In genomic region chr7:8125680-8126444, GRCh38 we compare ENCODE assay signal across 8 cellular contexts.
A peak's percentile ranks its signal among the peaks of the same experiment; 100 is the strongest.
DNase-seq lines count a peak whose midpoint lies in the region; ATAC-seq lines count a peak whose summit lies in the region.

No MANE protein-coding gene starts in this region.

- DNase-seq in activated CD4-positive, CD25-positive, alpha-beta regulatory T cell (lab: John Stamatoyannopoulos, UW), result peak; percentile 33 to 59 (median 52)
- DNase-seq in effector memory CD4-positive, alpha-beta T cell, result peak; percentile 68 to 75 (median 74)
- DNase-seq in stimulated activated CD8-positive, alpha-beta memory T cell treated with anti-CD3 and anti-CD28 coated beads, Interleukin-12 subunit alpha, Interleukin-12 subunit beta, amount 100 ng/mL, for 24 hours (ENCODE audit: extremely low read depth), result peak; percentile 67
- DNase-seq in HK-2 (ENCODE audit: unreplicated experiment) (no peak), amniotic stem cell (lab: John Stamatoyannopoulos, UW) (no peak), SHP77 treated with DMSO at 0.1 percent for 48 hours (lab: John Stamatoyannopoulos, UW) (no peak)

- peaks cover 58% of the 10 kb centered on the region for H3K4me1 ChIP-seq in effector memory CD4-positive, alpha-beta T cell (ENCODE audit: control insufficient read depth, insufficient read depth, low read length, poor library complexity, severe bottlenecking)

- H3K27me3 ChIP-seq in effector memory CD4-positive, alpha-beta T cell (replicated peaks; ENCODE audit: control insufficient read depth, insufficient read depth, low read length, poor library complexity, severe bottlenecking), result no peaks in the 10 kb centered on the region

- no peaks in the 10 kb centered on the region for H3K9me3 ChIP-seq in effector memory CD4-positive, alpha-beta T cell (ENCODE audit: control insufficient read depth, low read length)

- peak overlapping the region; percentile 73 for H3K27ac ChIP-seq in effector memory CD4-positive, alpha-beta T cell (ENCODE audit: insufficient read depth, low read length, poor library complexity, severe bottlenecking)

- no peaks in the 10 kb centered on the region for H3K36me3 ChIP-seq in effector memory CD4-positive, alpha-beta T cell (ENCODE audit: control insufficient read depth, insufficient read depth, low read length)

- no peak overlapping the region for H3K4me3 ChIP-seq in effector memory CD4-positive, alpha-beta T cell (ENCODE audit: insufficient read depth, low read depth, low read length, poor library complexity, severe bottlenecking)

- ATAC-seq in GM19351 (IDR thresholded peaks at IDR 0.05; ENCODE audit: unreplicated experiment) (peak; percentile 66), HG03196 (IDR thresholded peaks at IDR 0.05; ENCODE audit: unreplicated experiment) (peak; percentile 84)

Comparison
In these comparisons a context has a peak if more than half of its experiments do, and no peak if none do; other contexts are left out.
1. DNase-seq: peak in activated CD4-positive, CD25-positive, alpha-beta regulatory T cell (4 of 4), effector memory CD4-positive, alpha-beta T cell (3 of 3) and stimulated activated CD8-positive, alpha-beta memory T cell treated with anti-CD3 and anti-CD28 coated beads, Interleukin-12 subunit alpha, Interleukin-12 subunit beta, amount 100 ng/mL, for 24 hours (single experiment); none in HK-2 (single experiment), amniotic stem cell (single experiment) and SHP77 treated with DMSO at 0.1 percent for 48 hours (single experiment).